ENCODE assay signal across 23 cellular contexts in the genomic region with DNA sequence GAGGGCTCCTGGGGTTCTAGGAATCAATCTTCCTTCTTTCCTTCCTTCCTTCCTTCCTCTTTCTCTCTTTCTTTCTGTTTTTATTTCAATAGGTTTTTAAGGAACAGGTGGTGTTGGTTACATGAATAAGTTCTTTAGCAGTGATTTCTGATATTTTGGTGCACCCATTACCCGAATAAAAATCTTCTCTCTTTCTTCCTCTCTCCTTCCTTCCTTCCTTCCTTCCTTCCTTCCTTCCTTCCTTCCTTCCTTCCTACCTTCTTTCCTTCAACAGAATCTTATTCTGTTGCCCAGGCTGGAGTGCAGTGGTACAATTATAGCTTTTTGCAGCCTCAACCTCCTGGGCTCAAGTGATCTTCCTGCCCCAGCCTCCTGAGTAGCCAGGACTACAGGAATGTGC. TPM values are rescaled to one million over a fixed set of nuclear protein-coding genes. Genes with fewer than 3 reads are reported as not detected.
A peak's percentile ranks its signal among the peaks of the same experiment; 100 is the strongest.
DNase-seq lines count a peak whose midpoint lies in the region; ATAC-seq and TF ChIP-seq lines count a peak whose summit lies in the region.
"Had no signal": no experiment of that assay in that cellular context is flagged by ENCODE, and none has a peak within 500 bp of the region (broad histone marks: within the 10 kb centered on the region; RNA-seq: fewer than 3 reads in every experiment).

No MANE protein-coding gene starts in this region.

- H3K9ac ChIP-seq in BLaER1 (no peak overlapping the region), SK-N-MC (ENCODE audit: insufficient read length) (no peak overlapping the region)

- intact Hi-C loops in thyroid gland (cut with DNase I) = no loop called here

- H3K4me2 ChIP-seq in BLaER1 = 0 out of 2 replicates have a peak overlapping the region, but pooled peaks have one; percentile 10
- H3K4me2 ChIP-seq: A549 had no signal

- no peaks in the 10 kb centered on the region for H3K36me3 Mint-ChIP-seq in stimulated activated memory B cell treated with anti-CD40 and anti-IgM and Interleukin-4, amounts not matched to agents 10 μg/mL and 1 μg/mL and 100 μg/mL, for 72 hours
- H3K36me3 Mint-ChIP-seq: CD14-positive monocyte; CD4-positive, CD25-positive, alpha-beta regulatory T cell; CD8-positive, alpha-beta memory T cell had no signal

- WGBS in thyroid gland, 2 donors = 74 to 84% methylated on average over 1 of the region's 1 CpG

- H3K36me3 ChIP-seq in BLaER1 (no peaks in the 10 kb centered on the region), SK-N-MC (ENCODE audit: insufficient read depth, low read length) (no peaks in the 10 kb centered on the region), thyroid gland (no peaks in the 10 kb centered on the region)

- H3K9me3 ChIP-seq in BLaER1 = no peaks in the 10 kb centered on the region
- no peaks in the 10 kb centered on the region for H3K9me3 ChIP-seq in SK-N-MC (ENCODE audit: low read depth, low read length)
- H3K9me3 ChIP-seq in thyroid gland = no peaks in the 10 kb centered on the region
- H3K9me3 ChIP-seq: A549 had no signal

- no peak overlapping the region for H3K27ac ChIP-seq in BLaER1
- peak overlapping the region; percentile 86 for H3K27ac ChIP-seq in SK-N-MC
- H3K27ac ChIP-seq in thyroid gland = no peak overlapping the region
- H3K27ac ChIP-seq: 22Rv1, A549 had no signal

- no peaks in the 10 kb centered on the region for H4K20me1 ChIP-seq in BLaER1

- DNase-seq in SK-N-MC (ENCODE audit: low read depth, low spot score) (peak; percentile 42), thyroid gland (no peak), NCI-H82 treated with DMSO at 0.1 percent for 48 hours (lab: John Stamatoyannopoulos, UW; ENCODE audit: unreplicated experiment) (no peak)
- DNase-seq: AML-193; C1 segment of cervical spinal cord; CD4-positive, alpha-beta memory T cell; CD4-positive, CD25-positive, alpha-beta regulatory T cell; CD8-positive, alpha-beta memory T cell; COR-L47; DMS 273 treated with DMSO at 0.1 percent for 48 hours; DMS153; DMS53; DMS79; DND-41; EL; GDM1 had no signal

- peaks cover 12% of the 10 kb centered on the region for H3K27me3 Mint-ChIP-seq in stimulated activated memory B cell treated with anti-CD40 and anti-IgM and Interleukin-4, amounts not matched to agents 10 μg/mL and 1 μg/mL and 100 μg/mL, for 72 hours

- peak overlapping the region; percentile 20 for H3K27ac Mint-ChIP-seq in stimulated activated memory B cell treated with anti-CD40 and anti-IgM and Interleukin-4, amounts not matched to agents 10 μg/mL and 1 μg/mL and 100 μg/mL, for 72 hours
- H3K27ac Mint-ChIP-seq: B cell; CD4-positive, alpha-beta memory T cell; CD4-positive, CD25-positive, alpha-beta regulatory T cell; CD8-positive, alpha-beta memory T cell had no signal

- H3K27me3 ChIP-seq in BLaER1 = no peaks in the 10 kb centered on the region
- H3K27me3 ChIP-seq in thyroid gland = no peaks in the 10 kb centered on the region

- TF ChIP-seq POLR2A in thyroid gland (IDR thresholded peaks at IDR 0.05) = no peak

- H3K4me1 Mint-ChIP-seq in stimulated activated memory B cell treated with anti-CD40 and anti-IgM and Interleukin-4, amounts not matched to agents 10 μg/mL and 1 μg/mL and 100 μg/mL, for 72 hours = peaks cover 6% of the 10 kb centered on the region
- H3K4me1 Mint-ChIP-seq: CD14-positive monocyte; CD4-positive, CD25-positive, alpha-beta regulatory T cell; CD8-positive, alpha-beta memory T cell had no signal

- H3K4me1 ChIP-seq in BLaER1 (peaks cover 15% of the 10 kb centered on the region), thyroid gland (no peaks in the 10 kb centered on the region)
- H3K4me1 ChIP-seq: A549 had no signal

- no peak overlapping the region for H3K4me3 Mint-ChIP-seq in stimulated activated memory B cell treated with anti-CD40 and anti-IgM and Interleukin-4, amounts not matched to agents 10 μg/mL and 1 μg/mL and 100 μg/mL, for 72 hours
- H3K4me3 Mint-ChIP-seq: B cell; CD4-positive, alpha-beta memory T cell; CD4-positive, CD25-positive, alpha-beta regulatory T cell; CD8-positive, alpha-beta memory T cell had no signal

- no peak for ATAC-seq in stimulated activated memory B cell treated with anti-CD40 and anti-IgM and Interleukin-4, amounts not matched to agents 10 μg/mL and 1 μg/mL and 100 μg/mL, for 72 hours
- ATAC-seq: GM12878 had no signal

- H3K9me3 Mint-ChIP-seq in stimulated activated memory B cell treated with anti-CD40 and anti-IgM and Interleukin-4, amounts not matched to agents 10 μg/mL and 1 μg/mL and 100 μg/mL, for 72 hours = no peaks in the 10 kb centered on the region
- H3K9me3 Mint-ChIP-seq: CD4-positive, alpha-beta memory T cell; CD4-positive, CD25-positive, alpha-beta regulatory T cell; CD8-positive, alpha-beta memory T cell had no signal

- no peak for TF ChIP-seq CTCF in thyroid gland (IDR thresholded peaks at IDR 0.05)

- H3K4me3 ChIP-seq in BLaER1 = no peak overlapping the region
- peak overlapping the region; percentile 26; the same call in 1 of the 2 replicates for H3K4me3 ChIP-seq in SK-N-MC
- no peak overlapping the region for H3K4me3 ChIP-seq in thyroid gland (replicated peaks in 1 of 3)
- H3K4me3 ChIP-seq: A549, GM12878 had no signal

RNA-seq across cellular contexts. Expression of a gene that starts 16.0 kb away (rescaled TPM):
- 10 to 100 TPM; 84.8 to 91.2 (median 86.3) TPM for total RNA-seq in thyroid gland
